20 cellular contexts compared by ENCODE assay signal in the genomic region with DNA sequence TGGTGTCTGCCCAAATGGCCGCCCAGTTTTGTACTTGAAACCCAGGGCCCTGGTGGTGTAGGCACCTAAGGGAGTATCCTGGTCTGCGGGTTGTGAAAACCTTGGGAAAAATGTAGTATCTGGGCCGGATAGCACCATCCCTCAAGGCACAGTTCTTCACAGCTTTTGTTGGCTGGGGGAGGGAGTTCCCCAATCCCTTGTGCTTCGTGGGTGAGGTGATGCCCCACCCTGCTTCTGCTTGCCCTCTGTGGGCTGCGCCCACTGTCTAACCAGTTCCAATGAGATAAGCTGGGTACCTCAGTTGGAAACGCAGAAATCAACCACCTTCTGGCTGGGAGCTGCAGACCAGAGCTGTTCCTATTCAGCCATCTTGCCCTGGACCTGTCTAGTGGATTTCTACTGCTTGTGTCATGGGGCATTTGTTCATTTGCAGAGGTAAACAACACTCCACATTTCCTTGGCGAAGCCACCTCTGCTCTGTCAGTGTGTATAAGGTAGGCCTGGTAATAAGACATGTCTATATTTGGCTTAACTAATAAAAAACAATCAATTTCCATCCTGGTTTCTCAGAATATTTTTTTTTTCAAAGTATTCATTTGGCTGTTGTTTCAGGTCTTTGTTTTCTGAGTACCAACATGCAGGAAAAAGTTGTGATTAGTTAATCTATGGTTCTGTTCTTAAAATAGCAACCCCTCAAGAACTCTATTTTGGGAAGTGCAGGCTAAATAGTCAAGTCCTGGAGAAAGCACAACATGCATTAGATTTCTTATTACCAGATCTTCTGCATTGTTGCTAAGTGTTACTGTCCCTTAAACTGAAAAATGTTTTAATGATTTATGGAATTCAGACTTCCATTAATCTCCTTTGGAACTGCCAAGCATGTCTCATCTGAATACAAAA.
DNase-seq lines count a peak whose midpoint lies in the region; ATAC-seq, FAIRE-seq and TF ChIP-seq lines count a peak whose summit lies in the region.
"Had no signal": no experiment of that assay in that cellular context is flagged by ENCODE, and none has a peak within 500 bp of the region (broad histone marks: within the 10 kb centered on the region; RNA-seq: fewer than 3 reads in every experiment).

No MANE protein-coding gene starts in this region.

- no peak overlapping the region for H3K4me2 ChIP-seq in Loucy (ENCODE audit: low read depth, low read length, poor library complexity, severe bottlenecking)
- H3K4me2 ChIP-seq in hepatocyte, result no peak overlapping the region

- H3K9me2 ChIP-seq in Loucy (replicated peaks; ENCODE audit: low read depth, low read length) (no peaks in the 10 kb centered on the region), hepatocyte (replicated peaks; ENCODE audit: insufficient read depth) (no peaks in the 10 kb centered on the region)

- no peaks in the 10 kb centered on the region for H3K79me2 ChIP-seq in Loucy (ENCODE audit: insufficient read depth, low read length)
- no peaks in the 10 kb centered on the region for H3K79me2 ChIP-seq in hepatocyte

- ATAC-seq in GM18868 (IDR thresholded peaks at IDR 0.05; ENCODE audit: unreplicated experiment) (peak; percentile 38), GM18511 (IDR thresholded peaks at IDR 0.05; ENCODE audit: unreplicated experiment) (no peak)
- ATAC-seq: K562 had no signal

- H3K36me3 ChIP-seq in Loucy (ENCODE audit: insufficient read depth, low read length) (no peaks in the 10 kb centered on the region), bronchial epithelial cell (ENCODE audit: control insufficient read depth, insufficient read depth, low read length) (no peaks in the 10 kb centered on the region), hepatocyte (replicated peaks; ENCODE audit: insufficient read depth, low read depth) (no peaks in the 10 kb centered on the region)
- H3K36me3 ChIP-seq: Peyer's patch had no signal

- H4K20me1 ChIP-seq in Loucy (ENCODE audit: insufficient read depth, low read length, poor library complexity, severe bottlenecking), result no peaks in the 10 kb centered on the region
- H4K20me1 ChIP-seq in hepatocyte (ENCODE audit: insufficient read depth, poor library complexity, severe bottlenecking), result no peaks in the 10 kb centered on the region

- no peak overlapping the region for H3K27ac ChIP-seq in hepatocyte
- H3K27ac ChIP-seq: Peyer's patch had no signal

- H3K9me3 ChIP-seq in Loucy (ENCODE audit: insufficient read depth, low read depth, low read length), result no peaks in the 10 kb centered on the region
- H3K9me3 ChIP-seq in hepatocyte (ENCODE audit: low read depth), result no peaks in the 10 kb centered on the region
- H3K9me3 ChIP-seq: Peyer's patch had no signal

- no peak overlapping the region for H3K9ac ChIP-seq in Loucy (ENCODE audit: low read depth, low read length, poor library complexity, severe bottlenecking)

- WGBS in hepatocyte (ENCODE audit: low lambda C conversion rate, missing lambda C conversion rate), result 88% methylated on average over 7 of the region's 7 CpGs

- FAIRE-seq in bronchial epithelial cell (lab: Jason Lieb, UNC), result peak; percentile 7
- FAIRE-seq: GM12891, HTR-8/SVneo, K562 had no signal

- H3F3A ChIP-seq in Loucy (ENCODE audit: low read depth), result no peaks in the 10 kb centered on the region

- H3K4me3 ChIP-seq in Loucy (ENCODE audit: low read length, poor library complexity, severe bottlenecking) (no peak overlapping the region), bronchial epithelial cell (ENCODE audit: low read depth, low read length) (no peak overlapping the region), hepatocyte (no peak overlapping the region)
- H3K4me3 ChIP-seq: K562, Peyer's patch had no signal

- no peak for TF ChIP-seq CTCF in Loucy (conservative IDR thresholded peaks at IDR 0.05; ENCODE audit: low read length)
- TF ChIP-seq CTCF in bronchial epithelial cell (IDR thresholded peaks at IDR 0.05; ENCODE audit: insufficient read depth, low read length, severe bottlenecking), result no peak
- TF ChIP-seq CTCF in hepatocyte (IDR thresholded peaks at IDR 0.05; ENCODE audit: poor library complexity), result no peak

- no peak for DNase-seq in bronchial epithelial cell (ENCODE audit: low read depth)
- peak; percentile 10 for DNase-seq in myocyte (ENCODE audit: low read depth)
- no peak for DNase-seq in putamen (ENCODE audit: low spot score)
- DNase-seq in hepatocyte (ENCODE audit: low spot score), result no peak
- DNase-seq in inferior parietal cortex (ENCODE audit: extremely low spot score), result no peak
- DNase-seq: ACHN; CD4-positive, CD25-positive, alpha-beta regulatory T cell; H7; NCI-H1092; NCI-H1694 treated with DMSO at 0.1 percent for 48 hours; NCI-H446 treated with DMSO at 0.1 percent for 48 hours; NCI-H748 treated with DMSO at 0.1 percent for 48 hours; Peyer's patch; SHP77 treated with DMSO at 0.1 percent for 48 hours had no signal

- H3K4me1 ChIP-seq in Loucy (ENCODE audit: insufficient read depth, low read length, poor library complexity, severe bottlenecking) (peaks cover 18% of the 10 kb centered on the region), hepatocyte (ENCODE audit: insufficient read depth) (no peaks in the 10 kb centered on the region)
- H3K4me1 ChIP-seq: Peyer's patch had no signal

- H3K27me3 ChIP-seq in Loucy (ENCODE audit: insufficient read depth, low read length, poor library complexity, severe bottlenecking) (no peaks in the 10 kb centered on the region), bronchial epithelial cell (ENCODE audit: control insufficient read depth, insufficient read depth, low read length) (no peaks in the 10 kb centered on the region), hepatocyte (no peaks in the 10 kb centered on the region)
- H3K27me3 ChIP-seq: Peyer's patch had no signal

- H2AFZ ChIP-seq in Loucy (ENCODE audit: low read length), result peak overlapping the region; percentile 53
- no peak overlapping the region for H2AFZ ChIP-seq in hepatocyte
